25 cellular contexts compared by ENCODE assay signal in the genomic region with DNA sequence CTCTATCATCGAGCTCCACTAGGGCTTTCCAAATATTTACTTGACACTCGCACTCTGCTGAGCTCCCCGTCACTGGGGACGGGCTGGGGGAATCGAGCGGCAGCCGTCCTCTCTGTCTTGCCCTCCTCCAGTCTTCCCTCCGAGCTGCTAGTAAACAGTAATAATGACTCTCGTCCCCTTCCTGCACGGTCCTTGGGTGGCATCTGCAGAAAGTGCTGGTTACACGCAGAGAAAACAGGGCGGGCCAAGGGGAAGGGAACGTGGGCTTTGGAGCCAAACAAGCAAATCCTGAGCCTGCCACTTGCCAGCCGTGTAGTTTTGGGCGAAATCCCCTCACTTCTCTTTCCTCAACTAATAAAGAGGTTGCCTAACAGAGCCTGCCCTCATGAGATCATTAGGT.
DNase-seq lines count a peak whose midpoint lies in the region; ATAC-seq and TF ChIP-seq lines count a peak whose summit lies in the region.
"Had no signal": no experiment of that assay in that cellular context is flagged by ENCODE, and none has a peak within 500 bp of the region (broad histone marks: within the 10 kb centered on the region; RNA-seq: fewer than 3 reads in every experiment).

No MANE protein-coding gene starts in this region.

- H3K4me1 ChIP-seq in H9 (ENCODE audit: insufficient read depth, low read length) (no peaks in the 10 kb centered on the region; the same call in 1 of the 2 replicates), right lobe of liver (peaks cover 2 to 39% (median 8%) of the 10 kb centered on the region in 4 donors)
- H3K4me1 ChIP-seq: adrenal gland had no signal

- peak in 3 of 4 donors; percentile 9 to 54 (median 48) for ATAC-seq in right lobe of liver
- ATAC-seq: gastrocnemius medialis, K562, sciatic nerve had no signal

- H3K23ac ChIP-seq in H9 (ENCODE audit: insufficient read length, low read depth, low read length): no peak overlapping the region

- no peak overlapping the region for H2AK5ac ChIP-seq in H9 (ENCODE audit: insufficient read length, low read length)

- no peak overlapping the region for H4K8ac ChIP-seq in H9 (replicated peaks; ENCODE audit: insufficient read length, low read depth, low read length)

- H3K36me3 Mint-ChIP-seq in H9 (ENCODE audit: insufficient read depth in 1 of 3, low read depth in 3 of 3): peaks cover 59 to 90% (median 85%) of the 10 kb centered on the region in 3 experiments; a peak in 6 of 7 replicates

- H3K9me3 Mint-ChIP-seq in H9: no peaks in the 10 kb centered on the region
- H3K9me3 Mint-ChIP-seq: activated CD4-positive, alpha-beta T cell treated with anti-CD3 and anti-CD28 coated beads, Interleukin-2, amount 10 ng/mL, durations not matched to agents 7 days and 5 days; activated T-cell treated with anti-CD3 and anti-CD28 coated beads, Interleukin-2, amount 50 U/mL, for 24 hours; nephron progenitor cell had no signal

- no peak overlapping the region for H3K14ac ChIP-seq in H9 (ENCODE audit: insufficient read depth, low read length)

- H4K5ac ChIP-seq in H9 (ENCODE audit: insufficient read length, low read depth, low read length): no peak overlapping the region

- no peaks in the 10 kb centered on the region for H3K9me3 ChIP-seq in H9 (ENCODE audit: control insufficient read depth, low read depth, low read length)
- no peaks in the 10 kb centered on the region for H3K9me3 ChIP-seq in right lobe of liver
- H3K9me3 ChIP-seq: adrenal gland, Caco-2, gastrocnemius medialis, left ventricle myocardium inferior, thyroid gland had no signal

- H3K4me1 Mint-ChIP-seq in H9: peaks cover 42 to 46% of the 10 kb centered on the region in 2 experiments

- no CpG with 5 or more reads among the region's 15 CpGs for WGBS in H9 (ENCODE audit: extremely low coverage, insufficient read length, low lambda C conversion rate)
- 68% methylated on average over 11 of the region's 15 CpGs for WGBS in right lobe of liver (ENCODE audit: insufficient coverage, low coverage, low lambda C conversion rate, missing lambda C conversion rate)

- H3K23me2 ChIP-seq in H9 (ENCODE audit: insufficient read length, low read depth, low read length, poor library complexity, severe bottlenecking): no peaks in the 10 kb centered on the region

- no peaks in the 10 kb centered on the region for H4K20me1 ChIP-seq in H9 (ENCODE audit: control insufficient read depth, insufficient read depth, insufficient read length)

- H3K9ac ChIP-seq in H9 (ENCODE audit: extremely low read depth, insufficient read length, low read length): no peak overlapping the region

- H4K91ac ChIP-seq in H9 (ENCODE audit: insufficient read length, low read depth, low read length): no peak overlapping the region

- H3K18ac ChIP-seq in H9 (ENCODE audit: insufficient read length, low read depth, low read length): no peak overlapping the region

- H2BK5ac ChIP-seq in H9 (ENCODE audit: insufficient read length, low read length): no peak overlapping the region

- H3K4me2 ChIP-seq in H9 (ENCODE audit: insufficient read depth, insufficient read length, low read length): no peak overlapping the region
- H3K4me2 ChIP-seq: hepatocyte had no signal

- no peak overlapping the region for H3K4me3 Mint-ChIP-seq in H9
- H3K4me3 Mint-ChIP-seq: activated CD4-positive, alpha-beta T cell treated with anti-CD3 and anti-CD28 coated beads, Interleukin-2, amount 10 ng/mL, durations not matched to agents 7 days and 5 days; activated T-cell treated with anti-CD3 and anti-CD28 coated beads, Interleukin-2, amount 50 U/mL, for 24 hours; nephron progenitor cell had no signal

- peak overlapping the region in 2 of 3 experiments; percentile 74 to 91; a peak in 3 of 7 replicates for H3K27ac Mint-ChIP-seq in H9
- H3K27ac Mint-ChIP-seq: activated CD4-positive, alpha-beta T cell treated with anti-CD3 and anti-CD28 coated beads, Interleukin-2, amount 10 ng/mL, durations not matched to agents 7 days and 5 days; activated T-cell treated with anti-CD3 and anti-CD28 coated beads, Interleukin-2, amount 50 U/mL, for 24 hours had no signal

- no peaks in the 10 kb centered on the region; the same call in 1 of the 2 replicates for H3K27me3 Mint-ChIP-seq in H9 (ENCODE audit: low read depth)
- H3K27me3 Mint-ChIP-seq: activated CD4-positive, alpha-beta T cell treated with anti-CD3 and anti-CD28 coated beads, Interleukin-2, amount 10 ng/mL, durations not matched to agents 7 days and 5 days; activated T-cell treated with anti-CD3 and anti-CD28 coated beads, Interleukin-2, amount 50 U/mL, for 24 hours had no signal

- H3K27ac ChIP-seq in H9 (ENCODE audit: insufficient read length, low read depth, low read length) (no peak overlapping the region), caudate nucleus (ENCODE audit: low read depth, low read length) (peak overlapping the region; percentile 48), right lobe of liver (peak overlapping the region in 1 of 3 donors; percentile 36), temporal lobe (ENCODE audit: low read depth, low read length) (peak overlapping the region; percentile 44)
- H3K27ac ChIP-seq: adrenal gland, brain microvascular endothelial cell, hepatocyte, left ventricle myocardium inferior, thyroid gland had no signal

- TF ChIP-seq POLR2A in right lobe of liver (IDR thresholded peaks at IDR 0.05): no peak

- DNase-seq in H9 (no peak), caudate nucleus (lab: John Stamatoyannopoulos, UW) (no peak), right lobe of liver (no peak), NCI-H128 (lab: John Stamatoyannopoulos, UW; ENCODE audit: unreplicated experiment) (no peak), COR-L47 (lab: John Stamatoyannopoulos, UW) (no peak)
- DNase-seq in effector CD4-positive, alpha-beta T cell: no peak
- DNase-seq: activated CD4-positive, alpha-beta T cell treated with anti-CD3 and anti-CD28 coated beads, Interleukin-2, amount 10 ng/mL, durations not matched to agents 7 days and 5 days; activated gamma-delta T cell treated with Interleukin-2 at 50 U/mL for 16 hours; activated T-cell treated with anti-CD3 and anti-CD28 coated beads, Interleukin-2, amount 50 U/mL, for 24 hours; adrenal gland; brain microvascular endothelial cell; Caco-2; DMS79 treated with DMSO at 0.1 percent for 48 hours; H7; left ventricle myocardium inferior; NCI-H1105; NCI-H2029 treated with DMSO at 0.1 percent for 48 hours; nephron progenitor cell; stimulated activated naive CD4-positive, alpha-beta T cell; thyroid gland had no signal

- H3K4ac ChIP-seq in H9 (ENCODE audit: low read depth, low read length): no peak overlapping the region

- H3K4me3 ChIP-seq in right lobe of liver: no peak overlapping the region
- H3K4me3 ChIP-seq: adrenal gland, gastrocnemius medialis, hepatocyte, K562, left ventricle myocardium inferior, thyroid gland had no signal

- no peak overlapping the region for H2BK12ac ChIP-seq in H9 (ENCODE audit: insufficient read length, low read depth, low read length)

- no peaks in the 10 kb centered on the region; the same call in 1 of the 2 replicates for H3K79me2 ChIP-seq in H9 (ENCODE audit: insufficient read depth, low read length)
- H3K79me2 ChIP-seq: hepatocyte had no signal

- no peak for TF ChIP-seq CTCF in H9 (conservative IDR thresholded peaks at IDR 0.05)
- no peak for TF ChIP-seq CTCF in right lobe of liver (IDR thresholded peaks at IDR 0.05)

- H2AFZ ChIP-seq in H9 (ENCODE audit: low read length): no peak overlapping the region
- H2AFZ ChIP-seq: hepatocyte had no signal

- H2BK120ac ChIP-seq in H9 (ENCODE audit: low read depth, low read length, poor library complexity, severe bottlenecking): no peak overlapping the region

- peaks cover 5% of the 10 kb centered on the region for H3K79me1 ChIP-seq in H9 (ENCODE audit: insufficient read depth, low read depth, low read length, poor library complexity, severe bottlenecking)

- H3K36me3 ChIP-seq in right lobe of liver: peaks cover 0 to 5% (median 0%) of the 10 kb centered on the region in 4 donors
- H3K36me3 ChIP-seq: adrenal gland had no signal

- H3T11ph ChIP-seq in H9 (ENCODE audit: low read length): no peak overlapping the region

- H2BK20ac ChIP-seq in H9 (ENCODE audit: low read depth, low read length, poor library complexity, severe bottlenecking): no peak overlapping the region

- H3K56ac ChIP-seq in H9 (ENCODE audit: insufficient read length, low read depth, low read length): no peak overlapping the region

- no peak overlapping the region for H2BK15ac ChIP-seq in H9 (ENCODE audit: low read depth, low read length)

- no peaks in the 10 kb centered on the region for H3K27me3 ChIP-seq in H9 (ENCODE audit: insufficient read depth, low read length)
- H3K27me3 ChIP-seq in right lobe of liver: no peaks in the 10 kb centered on the region
- H3K27me3 ChIP-seq: adrenal gland, brain microvascular endothelial cell, gastrocnemius medialis, hepatocyte, thyroid gland had no signal

- intact Hi-C loops in right lobe of liver (cut with DNase I): no loop called here
